In genomic region chr3:127698264-127699097, GRCh38 we compare ENCODE assay signal across 2 cellular contexts.
TF ChIP-seq lines count a peak whose summit lies in the region.

No MANE protein-coding gene starts in this region.

TF ChIP-seq in liver, 16 proteins besides CTCF, POLR2A, EP300 and RAD21:
- TF ChIP-seq HNF4G (IDR thresholded peaks at IDR 0.05) (no peak), ZBTB33 (IDR thresholded peaks at IDR 0.05) (no peak), TAF1 (conservative IDR thresholded peaks at IDR 0.05) (no peak), NR2F2 (IDR thresholded peaks at IDR 0.05) (no peak), FOXA1 (IDR thresholded peaks at IDR 0.05) (no peak), HNF4A (conservative IDR thresholded peaks at IDR 0.05) (no peak), JUND (IDR thresholded peaks at IDR 0.05) (no peak), EGR1 (IDR thresholded peaks at IDR 0.05; ENCODE audit: low read depth in 2 of 2) (no peak), GABPA (IDR thresholded peaks at IDR 0.05 in 1 of 2, conservative IDR thresholded peaks at IDR 0.05 in 1 of 2) (no peak), YY1 (IDR thresholded peaks at IDR 0.05) (no peak), ATF3 (IDR thresholded peaks at IDR 0.05) (no peak), FOXA2 (IDR thresholded peaks at IDR 0.05) (no peak), SP1 (IDR thresholded peaks at IDR 0.05) (no peak), RXRA (IDR thresholded peaks at IDR 0.05) (no peak)
- TF ChIP-seq, protein P1, sequence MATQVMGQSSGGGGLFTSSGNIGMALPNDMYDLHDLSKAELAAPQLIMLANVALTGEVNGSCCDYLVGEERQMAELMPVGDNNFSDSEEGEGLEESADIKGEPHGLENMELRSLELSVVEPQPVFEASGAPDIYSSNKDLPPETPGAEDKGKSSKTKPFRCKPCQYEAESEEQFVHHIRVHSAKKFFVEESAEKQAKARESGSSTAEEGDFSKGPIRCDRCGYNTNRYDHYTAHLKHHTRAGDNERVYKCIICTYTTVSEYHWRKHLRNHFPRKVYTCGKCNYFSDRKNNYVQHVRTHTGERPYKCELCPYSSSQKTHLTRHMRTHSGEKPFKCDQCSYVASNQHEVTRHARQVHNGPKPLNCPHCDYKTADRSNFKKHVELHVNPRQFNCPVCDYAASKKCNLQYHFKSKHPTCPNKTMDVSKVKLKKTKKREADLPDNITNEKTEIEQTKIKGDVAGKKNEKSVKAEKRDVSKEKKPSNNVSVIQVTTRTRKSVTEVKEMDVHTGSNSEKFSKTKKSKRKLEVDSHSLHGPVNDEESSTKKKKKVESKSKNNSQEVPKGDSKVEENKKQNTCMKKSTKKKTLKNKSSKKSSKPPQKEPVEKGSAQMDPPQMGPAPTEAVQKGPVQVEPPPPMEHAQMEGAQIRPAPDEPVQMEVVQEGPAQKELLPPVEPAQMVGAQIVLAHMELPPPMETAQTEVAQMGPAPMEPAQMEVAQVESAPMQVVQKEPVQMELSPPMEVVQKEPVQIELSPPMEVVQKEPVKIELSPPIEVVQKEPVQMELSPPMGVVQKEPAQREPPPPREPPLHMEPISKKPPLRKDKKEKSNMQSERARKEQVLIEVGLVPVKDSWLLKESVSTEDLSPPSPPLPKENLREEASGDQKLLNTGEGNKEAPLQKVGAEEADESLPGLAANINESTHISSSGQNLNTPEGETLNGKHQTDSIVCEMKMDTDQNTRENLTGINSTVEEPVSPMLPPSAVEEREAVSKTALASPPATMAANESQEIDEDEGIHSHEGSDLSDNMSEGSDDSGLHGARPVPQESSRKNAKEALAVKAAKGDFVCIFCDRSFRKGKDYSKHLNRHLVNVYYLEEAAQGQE (IDR thresholded peaks at IDR 0.05): no peak
- TF ChIP-seq, protein P2, sequence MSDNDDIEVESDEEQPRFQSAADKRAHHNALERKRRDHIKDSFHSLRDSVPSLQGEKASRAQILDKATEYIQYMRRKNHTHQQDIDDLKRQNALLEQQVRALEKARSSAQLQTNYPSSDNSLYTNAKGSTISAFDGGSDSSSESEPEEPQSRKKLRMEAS (IDR thresholded peaks at IDR 0.05): no peak

TF ChIP-seq in HepG2, 621 proteins besides CTCF, POLR2A, EP300 and RAD21:
- no peak for TF ChIP-seq DR1 (CRISPR knock-in tag; IDR thresholded peaks at IDR 0.05)
- TF ChIP-seq ZNF577 (CRISPR knock-in tag; IDR thresholded peaks at IDR 0.05; ENCODE audit: borderline replicate concordance, low read depth): no peak
- TF ChIP-seq, protein P3, sequence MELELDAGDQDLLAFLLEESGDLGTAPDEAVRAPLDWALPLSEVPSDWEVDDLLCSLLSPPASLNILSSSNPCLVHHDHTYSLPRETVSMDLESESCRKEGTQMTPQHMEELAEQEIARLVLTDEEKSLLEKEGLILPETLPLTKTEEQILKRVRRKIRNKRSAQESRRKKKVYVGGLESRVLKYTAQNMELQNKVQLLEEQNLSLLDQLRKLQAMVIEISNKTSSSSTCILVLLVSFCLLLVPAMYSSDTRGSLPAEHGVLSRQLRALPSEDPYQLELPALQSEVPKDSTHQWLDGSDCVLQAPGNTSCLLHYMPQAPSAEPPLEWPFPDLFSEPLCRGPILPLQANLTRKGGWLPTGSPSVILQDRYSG (CRISPR knock-in tag; IDR thresholded peaks at IDR 0.05): no peak
- TF ChIP-seq RFXANK (CRISPR knock-in tag; IDR thresholded peaks at IDR 0.05): no peak
- no peak for TF ChIP-seq SP140L (CRISPR knock-in tag; IDR thresholded peaks at IDR 0.05; ENCODE audit: borderline replicate concordance)
- no peak for TF ChIP-seq ZNF800 (CRISPR knock-in tag; IDR thresholded peaks at IDR 0.05)
- TF ChIP-seq NCOA1 (CRISPR knock-in tag; IDR thresholded peaks at IDR 0.05): no peak
- TF ChIP-seq SIN3A (IDR thresholded peaks at IDR 0.05; ENCODE audit: borderline replicate concordance, low read depth, low read length): no peak
- TF ChIP-seq SRY (CRISPR knock-in tag; IDR thresholded peaks at IDR 0.05): no peak
- no peak for TF ChIP-seq MIER3 (CRISPR knock-in tag; IDR thresholded peaks at IDR 0.05; ENCODE audit: borderline replicate concordance)
- no peak for TF ChIP-seq CBX2 (IDR thresholded peaks at IDR 0.05; ENCODE audit: low read depth, low read length)
- no peak for TF ChIP-seq CBX2 (CRISPR knock-in tag; IDR thresholded peaks at IDR 0.05; ENCODE audit: low read depth)
- no peak for TF ChIP-seq HDAC2 (CRISPR knock-in tag; IDR thresholded peaks at IDR 0.05)
- no peak for TF ChIP-seq IKZF5 (CRISPR knock-in tag; IDR thresholded peaks at IDR 0.05)
- TF ChIP-seq ZNF432 (CRISPR knock-in tag; IDR thresholded peaks at IDR 0.05; ENCODE audit: borderline replicate concordance): no peak
